2 cellular contexts compared by ENCODE assay signal in the genomic region with DNA sequence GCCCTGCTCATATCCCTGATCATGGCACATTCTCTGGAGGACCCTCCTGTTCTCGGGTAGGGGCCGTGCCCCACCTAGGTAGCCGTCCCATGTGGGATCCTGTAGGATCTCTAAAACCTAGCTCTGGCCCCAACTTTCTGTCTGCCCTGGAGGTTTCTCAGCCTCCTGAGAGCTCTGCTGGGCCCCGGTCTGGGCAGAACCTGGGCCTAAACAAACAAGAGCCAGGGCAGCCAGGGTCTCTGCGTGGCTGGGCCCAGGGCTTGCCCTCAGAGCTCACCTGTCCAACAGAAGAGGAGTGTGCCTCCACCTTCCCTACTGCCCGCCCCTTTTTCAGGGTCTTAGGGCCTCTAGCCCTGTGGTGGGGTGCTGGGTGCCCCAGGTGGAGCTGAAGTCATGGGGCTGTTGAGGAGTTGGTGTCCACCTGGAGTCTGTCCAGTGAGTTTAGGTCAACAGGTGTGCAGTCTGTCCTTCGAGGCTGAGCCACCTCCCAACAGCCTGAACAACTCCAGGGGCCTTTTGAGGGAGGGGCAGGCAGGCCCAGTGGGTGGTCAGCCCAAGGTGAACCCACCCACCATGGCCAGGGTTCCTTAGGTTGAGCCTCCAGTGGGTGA. TPM values are rescaled to one million over a fixed set of nuclear protein-coding genes. Genes with fewer than 3 reads are reported as not detected.
"Had no signal": no experiment of that assay in that cellular context is flagged by ENCODE, and none has a peak within 500 bp of the region (broad histone marks: within the 10 kb centered on the region; RNA-seq: fewer than 3 reads in every experiment).

No MANE protein-coding gene starts in this region.

RNA-seq across cellular contexts. Expression of gene GRAP, which starts 25.6 kb away (rescaled TPM):
- total RNA-seq: fibroblast of villous mesenchyme, osteocyte had no signal
